In the genomic region with DNA sequence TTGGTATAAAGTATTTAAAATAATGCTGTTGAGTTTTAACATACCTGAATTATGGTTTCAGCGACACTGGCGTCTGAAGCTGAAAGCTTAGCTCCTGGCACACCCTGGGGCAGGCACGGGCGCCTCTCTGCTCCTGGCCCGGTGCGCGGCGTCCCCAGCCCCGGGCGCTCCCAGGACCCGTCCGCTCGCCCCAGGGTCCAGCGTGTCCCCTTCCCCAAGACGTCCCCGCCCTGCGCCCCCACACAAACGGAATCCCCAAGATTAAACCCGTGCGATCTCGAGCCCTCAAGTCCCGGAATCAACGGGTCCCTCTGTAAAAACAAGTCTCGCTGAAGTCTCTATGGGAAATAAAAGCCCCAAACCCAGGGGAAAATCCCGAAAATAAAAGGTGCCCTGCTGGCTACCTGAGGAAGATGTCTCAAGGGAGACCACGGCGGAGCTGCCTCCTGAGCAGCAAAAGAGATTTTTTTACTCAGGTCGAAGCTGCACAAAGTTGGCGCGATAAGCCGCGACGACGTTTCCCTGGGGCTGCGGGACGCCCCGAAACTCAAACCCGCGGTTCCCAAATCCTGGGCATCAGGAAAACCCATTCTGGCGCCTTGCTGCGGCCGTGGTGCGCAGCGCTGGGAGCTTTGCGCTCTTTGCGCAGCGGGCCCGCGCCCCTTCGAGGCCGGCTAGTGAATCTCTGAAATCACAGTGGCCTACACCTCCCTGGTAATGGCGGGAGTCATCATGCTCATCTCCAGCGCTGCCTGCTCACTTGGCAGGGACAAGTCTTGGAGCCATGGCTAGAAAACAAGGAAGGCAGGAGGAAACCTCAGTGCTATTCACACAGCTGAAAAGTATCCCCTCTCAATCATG, we compare ENCODE assay signal across 8 cellular contexts. TPM values are rescaled to one million over a fixed set of nuclear protein-coding genes. Genes with fewer than 3 reads are reported as not detected.
DNase-seq lines count a peak whose midpoint lies in the region; ATAC-seq, FAIRE-seq and TF ChIP-seq lines count a peak whose summit lies in the region.

No MANE protein-coding gene starts in this region.

- CTCF ChIA-PET in A549 (lab: Yijun Ruan, JAX), result interaction anchor here (0.6 to 2.2 kb wide), 11 partner anchors 8 to 220 kb away, joined by 3 to 6 read pairs (median 4); no protein-coding TSS in a partner anchor

- ATAC-seq in A549, result peak; percentile 90 to 97
- ATAC-seq in GM18907 (IDR thresholded peaks at IDR 0.05; ENCODE audit: unreplicated experiment), result peak; percentile 86

- no peak for TF ChIP-seq POLR2A in A549 (IDR thresholded peaks at IDR 0.05; ENCODE audit: low read length)

- peak overlapping the region; percentile 96 for H3K4me2 ChIP-seq in A549
- peak overlapping the region; percentile 76 for H3K4me2 ChIP-seq in skeletal muscle satellite cell (ENCODE audit: low read length)

- H3K9me3 Mint-ChIP-seq in T-helper 2 cell treated with Interferon-gamma antibody and Interleukin-4, amounts not matched to agents 5 μg/mL and 100 μg/mL, for 36 hours, result no peaks in the 10 kb centered on the region

- no peak for FAIRE-seq in A549 (lab: Jason Lieb, UNC)

- POLR2A ChIA-PET in A549 (lab: Yijun Ruan, JAX), result interaction anchor here (1.1 kb wide), 1 partner anchor 67 kb away, joined by 3 read pairs; a partner anchor contains a TSS

- H3K4me3 ChIP-seq in A549, result peak overlapping the region; percentile 52
- peak overlapping the region; percentile 57 for H3K4me3 ChIP-seq in skeletal muscle satellite cell (ENCODE audit: low read length)

- DNase-seq in A549 (ENCODE audit: low read depth in 1 of 2, low spot score in 1 of 2) (peak; percentile 33 to 48), hippocampal formation (lab: John Stamatoyannopoulos, UW) (peak; percentile 20 to 21), HuH-7.5 (ENCODE audit: low spot score) (no peak), NCI-H526 (lab: John Stamatoyannopoulos, UW) (no peak)
- no peak for DNase-seq in T-helper 2 cell treated with Interferon-gamma antibody and Interleukin-4, amounts not matched to agents 5 μg/mL and 100 μg/mL, for 36 hours (ENCODE audit: low spot score)
- DNase-seq in stimulated activated naive CD4-positive, alpha-beta T cell treated with Interleukin-2 at 50 U/mL for 16 hours (lab: John Stamatoyannopoulos, UW), result no peak

- peak; percentile 5 to 32; a peak in 2 of 5 replicates for TF ChIP-seq RAD21 in A549 (conservative IDR thresholded peaks at IDR 0.05 in 1 of 2, IDR thresholded peaks at IDR 0.05 in 1 of 2)

- peaks cover 39% of the 10 kb centered on the region for H3K27me3 ChIP-seq in skeletal muscle satellite cell (ENCODE audit: control insufficient read depth, insufficient read depth, low read length)

- H3K4me1 ChIP-seq in A549, result no peaks in the 10 kb centered on the region
- H3K4me1 ChIP-seq in skeletal muscle satellite cell (ENCODE audit: control insufficient read depth, insufficient read depth, low read length), result no peaks in the 10 kb centered on the region

- peaks cover 83% of the 10 kb centered on the region for H3K27me3 Mint-ChIP-seq in T-helper 2 cell treated with Interferon-gamma antibody and Interleukin-4, amounts not matched to agents 5 μg/mL and 100 μg/mL, for 36 hours (ENCODE audit: low read depth)

- H3K27ac ChIP-seq in A549, result peak overlapping the region in 1 of 2 experiments; percentile 55; a peak in 3 of 6 replicates

- H3K27ac Mint-ChIP-seq in T-helper 2 cell treated with Interferon-gamma antibody and Interleukin-4, amounts not matched to agents 5 μg/mL and 100 μg/mL, for 36 hours, result no peak overlapping the region

- H3K4me3 Mint-ChIP-seq in T-helper 2 cell treated with Interferon-gamma antibody and Interleukin-4, amounts not matched to agents 5 μg/mL and 100 μg/mL, for 36 hours, result peak overlapping the region; percentile 69

- TF ChIP-seq CTCF in A549 (IDR thresholded peaks at IDR 0.05), result no peak

- 4% methylated on average over 41 of the region's 53 CpGs for WGBS in A549 (ENCODE audit: missing lambda C conversion rate)

- no peaks in the 10 kb centered on the region for H3K36me3 Mint-ChIP-seq in T-helper 2 cell treated with Interferon-gamma antibody and Interleukin-4, amounts not matched to agents 5 μg/mL and 100 μg/mL, for 36 hours (ENCODE audit: low read depth)

- H3K4me1 Mint-ChIP-seq in T-helper 2 cell treated with Interferon-gamma antibody and Interleukin-4, amounts not matched to agents 5 μg/mL and 100 μg/mL, for 36 hours (ENCODE audit: low read depth), result peaks cover 4% of the 10 kb centered on the region

- H3K36me3 ChIP-seq in skeletal muscle satellite cell (ENCODE audit: insufficient read depth, low read length), result no peaks in the 10 kb centered on the region

- no peak for TF ChIP-seq EP300 in A549 (IDR thresholded peaks at IDR 0.05)

- no peak overlapping the region for H3K9ac ChIP-seq in skeletal muscle satellite cell (ENCODE audit: low read depth, low read length)

- H3K9me3 ChIP-seq in A549 (no peaks in the 10 kb centered on the region), skeletal muscle satellite cell (replicated peaks; ENCODE audit: low read length) (no peaks in the 10 kb centered on the region)

TF ChIP-seq in A549, 52 proteins besides CTCF, POLR2A, EP300 and RAD21:
- TF ChIP-seq, protein P1, sequence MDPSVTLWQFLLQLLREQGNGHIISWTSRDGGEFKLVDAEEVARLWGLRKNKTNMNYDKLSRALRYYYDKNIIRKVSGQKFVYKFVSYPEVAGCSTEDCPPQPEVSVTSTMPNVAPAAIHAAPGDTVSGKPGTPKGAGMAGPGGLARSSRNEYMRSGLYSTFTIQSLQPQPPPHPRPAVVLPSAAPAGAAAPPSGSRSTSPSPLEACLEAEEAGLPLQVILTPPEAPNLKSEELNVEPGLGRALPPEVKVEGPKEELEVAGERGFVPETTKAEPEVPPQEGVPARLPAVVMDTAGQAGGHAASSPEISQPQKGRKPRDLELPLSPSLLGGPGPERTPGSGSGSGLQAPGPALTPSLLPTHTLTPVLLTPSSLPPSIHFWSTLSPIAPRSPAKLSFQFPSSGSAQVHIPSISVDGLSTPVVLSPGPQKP (IDR thresholded peaks at IDR 0.05; ENCODE audit: low read depth, low read length), result no peak
- TF ChIP-seq, protein P2, sequence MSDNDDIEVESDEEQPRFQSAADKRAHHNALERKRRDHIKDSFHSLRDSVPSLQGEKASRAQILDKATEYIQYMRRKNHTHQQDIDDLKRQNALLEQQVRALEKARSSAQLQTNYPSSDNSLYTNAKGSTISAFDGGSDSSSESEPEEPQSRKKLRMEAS (IDR thresholded peaks at IDR 0.05), result peak; percentile 58; the same call in 1 of the 2 replicates
- TF ChIP-seq, protein P3, sequence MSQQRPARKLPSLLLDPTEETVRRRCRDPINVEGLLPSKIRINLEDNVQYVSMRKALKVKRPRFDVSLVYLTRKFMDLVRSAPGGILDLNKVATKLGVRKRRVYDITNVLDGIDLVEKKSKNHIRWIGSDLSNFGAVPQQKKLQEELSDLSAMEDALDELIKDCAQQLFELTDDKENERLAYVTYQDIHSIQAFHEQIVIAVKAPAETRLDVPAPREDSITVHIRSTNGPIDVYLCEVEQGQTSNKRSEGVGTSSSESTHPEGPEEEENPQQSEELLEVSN (IDR thresholded peaks at IDR 0.05; ENCODE audit: borderline replicate concordance, low read depth), result 0 out of 2 replicates have a peak, but pooled peaks have one; percentile 40
TF ChIP-seq in A549: peak in this region for 2.

RNA-seq across cellular contexts. Expression of a gene that starts 6.3 kb away (rescaled TPM):
- not detected in 2 replicates for polyA plus RNA-seq in A549 (2011; rRNA removed)
- not detected in 2 replicates for polyA plus RNA-seq in A549 (2012; cell fraction: cytosol; rRNA removed)
- not detected in 2 replicates for polyA plus RNA-seq in A549 (2012; cell fraction: nucleus; rRNA removed)
- not detected in 3 replicates for polyA plus RNA-seq in A549 (2017; fragmentation: RNase III; extraction: RNeasy Plus Mini Kit Qiagen cat#74134 plus additional on column Dnase treatment)
- polyA minus RNA-seq in A549 (2011; rRNA and poly(A)+ RNA removed), result not detected in 2 replicates
- not detected in 2 replicates for total RNA-seq in skeletal muscle satellite cell (2012; rRNA removed)

RNA-seq across cellular contexts. Expression of a gene that starts 17.4 kb away (rescaled TPM):
- polyA plus RNA-seq in A549 (2011; rRNA removed), result not detected in 2 replicates
- polyA plus RNA-seq in A549 (2012; cell fraction: cytosol; rRNA removed), result not detected in 2 replicates
- not detected in 2 replicates for polyA plus RNA-seq in A549 (2012; cell fraction: nucleus; rRNA removed)
- polyA plus RNA-seq in A549 (2017; fragmentation: RNase III; extraction: RNeasy Plus Mini Kit Qiagen cat#74134 plus additional on column Dnase treatment), result not detected in 3 replicates
- not detected in 2 replicates for polyA minus RNA-seq in A549 (2011; rRNA and poly(A)+ RNA removed)
- total RNA-seq in skeletal muscle satellite cell (2012; rRNA removed), result not detected in 2 replicates

RNA-seq across cellular contexts. Expression of a gene that starts 34.8 kb away (rescaled TPM):
- polyA plus RNA-seq in A549 (2011; rRNA removed) (not detected in 2 replicates), A549 (2017; fragmentation: RNase III; extraction: RNeasy Plus Mini Kit Qiagen cat#74134 plus additional on column Dnase treatment) (not detected in 3 replicates)
- not detected in 2 replicates for polyA plus RNA-seq in A549 (2012; cell fraction: cytosol; rRNA removed)
- polyA plus RNA-seq in A549 (2012; cell fraction: nucleus; rRNA removed), result not detected in 2 replicates
- polyA minus RNA-seq in A549 (2011; rRNA and poly(A)+ RNA removed), result not detected in 2 replicates
- not detected in 2 replicates for total RNA-seq in skeletal muscle satellite cell (2012; rRNA removed)

RNA-seq across cellular contexts. Expression of a gene that starts 37.6 kb away (rescaled TPM):
- not detected in 2 replicates for polyA plus RNA-seq in A549 (2011; rRNA removed)
- polyA plus RNA-seq in A549 (2012; cell fraction: cytosol; rRNA removed), result not detected in 2 replicates
- not detected in 2 replicates for polyA plus RNA-seq in A549 (2012; cell fraction: nucleus; rRNA removed)
- not detected in 3 replicates for polyA plus RNA-seq in A549 (2017; fragmentation: RNase III; extraction: RNeasy Plus Mini Kit Qiagen cat#74134 plus additional on column Dnase treatment)
- not detected in 2 replicates for polyA minus RNA-seq in A549 (2011; rRNA and poly(A)+ RNA removed)
- not detected in 2 replicates for total RNA-seq in skeletal muscle satellite cell (2012; rRNA removed)

RNA-seq across cellular contexts. Expression of a gene that starts 51.9 kb away (rescaled TPM):
- polyA plus RNA-seq in A549 (2011; rRNA removed) (not detected in 2 replicates), A549 (2017; fragmentation: RNase III; extraction: RNeasy Plus Mini Kit Qiagen cat#74134 plus additional on column Dnase treatment) (not detected in 3 replicates)
- not detected in 2 replicates for polyA plus RNA-seq in A549 (2012; cell fraction: cytosol; rRNA removed)
- not detected in 2 replicates for polyA plus RNA-seq in A549 (2012; cell fraction: nucleus; rRNA removed)
- polyA minus RNA-seq in A549 (2011; rRNA and poly(A)+ RNA removed), result not detected in 2 replicates
- total RNA-seq in skeletal muscle satellite cell (2012; rRNA removed), result not detected in 2 replicates

Comparison
In these comparisons a context has a peak if more than half of its experiments do, and no peak if none do; other contexts are left out.
1. DNase-seq: peak in A549 (2 of 2) and hippocampal formation (2 of 2); none in T-helper 2 cell treated with Interferon-gamma antibody and Interleukin-4, amounts not matched to agents 5 μg/mL and 100 μg/mL, for 36 hours (single experiment), stimulated activated naive CD4-positive, alpha-beta T cell treated with Interleukin-2 at 50 U/mL for 16 hours (single experiment), HuH-7.5 (single experiment) and NCI-H526 (0 of 2).